Comparison of ENCODE assay signal across 8 cellular contexts in the genomic region with DNA sequence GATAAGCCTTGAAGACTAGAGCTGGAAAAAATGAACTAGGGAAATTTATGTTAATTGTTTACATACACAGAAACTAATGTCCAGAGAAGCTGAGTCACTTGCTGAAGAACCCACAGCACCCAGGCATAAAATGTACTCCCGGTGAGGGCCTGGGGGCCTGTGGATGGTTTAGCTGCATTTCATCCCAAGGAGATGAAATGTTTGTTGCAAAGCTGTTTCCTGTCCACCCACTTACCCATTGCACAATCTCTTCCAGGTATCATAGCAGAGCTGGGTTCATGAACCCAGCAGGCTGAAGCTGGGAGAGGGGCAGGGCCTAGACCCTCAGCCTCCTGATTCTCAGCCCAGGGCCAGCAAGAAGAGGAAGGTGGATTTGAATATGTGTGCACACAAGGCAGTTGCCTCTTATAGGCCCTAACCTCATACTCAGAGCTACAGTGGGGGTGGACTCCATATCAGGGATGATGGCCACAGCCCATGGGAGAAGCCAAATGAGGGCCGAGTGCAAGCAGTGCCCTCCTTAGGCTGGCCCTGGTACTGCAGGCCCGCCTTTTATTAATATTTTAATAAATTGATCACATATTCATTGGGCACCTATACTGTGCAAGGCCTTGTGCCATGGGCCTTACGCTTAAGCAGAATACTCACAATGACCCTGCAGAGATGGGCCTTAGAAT.
DNase-seq lines count a peak whose midpoint lies in the region; ATAC-seq and TF ChIP-seq lines count a peak whose summit lies in the region.

No MANE protein-coding gene starts in this region.

- ATAC-seq in lung (ENCODE audit: insufficient read depth, low FRiP score) (peak; percentile 45), HG03457 (IDR thresholded peaks at IDR 0.05; ENCODE audit: unreplicated experiment) (no peak), HG03442 (IDR thresholded peaks at IDR 0.05; ENCODE audit: unreplicated experiment) (no peak)

- no peak for TF ChIP-seq POLR2A in NB4 (IDR thresholded peaks at IDR 0.05; ENCODE audit: extremely low read depth, insufficient read length)

- H3K27me3 ChIP-seq in lung (ENCODE audit: control insufficient read depth, insufficient read depth): no peaks in the 10 kb centered on the region

- H3K4me1 ChIP-seq in lung (ENCODE audit: control insufficient read depth in 2 of 2, insufficient read depth in 2 of 2, low read length in 2 of 2): no peaks in the 10 kb centered on the region

- peaks cover 0 to 3% of the 10 kb centered on the region in 2 donors for H3K9me3 ChIP-seq in lung (ENCODE audit: control insufficient read depth in 2 of 2, insufficient read depth in 1 of 2, low read length in 1 of 2)

- no peak overlapping the region for H3K27ac ChIP-seq in lung (ENCODE audit: low read depth in 1 of 2, low read length in 1 of 2)

- peak; percentile 73 for TF ChIP-seq CTCF in NB4 (IDR thresholded peaks at IDR 0.05; ENCODE audit: low read depth, low read length)
- TF ChIP-seq CTCF in cardiac fibroblast (IDR thresholded peaks at IDR 0.05; ENCODE audit: low read depth, low read length): peak; percentile 92
- TF ChIP-seq CTCF in lung (IDR thresholded peaks at IDR 0.05; ENCODE audit: control extremely low read depth, extremely low read depth): peak; percentile 25

- 69 to 78% methylated on average over 4 of the region's 4 CpGs for WGBS in lung, 2 donors

- H3K4me3 ChIP-seq in NB4 (ENCODE audit: low read depth, low read length) (no peak overlapping the region), cardiac fibroblast (replicated peaks in 1 of 2; ENCODE audit: low read depth in 2 of 2, low read length in 2 of 2) (no peak overlapping the region), lung (no peak overlapping the region)

- peak; percentile 3 to 8 for DNase-seq in NOMO-1 (lab: John Stamatoyannopoulos, UW; ENCODE audit: unreplicated experiment in 2 of 2)
- DNase-seq in NOMO-1 treated with dmso at 0.1 percent for 144 hours (lab: John Stamatoyannopoulos, UW; ENCODE audit: unreplicated experiment): no peak
- DNase-seq in NB4 (ENCODE audit: low read depth): peak; percentile 53
- peak; percentile 68 to 89 for DNase-seq in cardiac fibroblast (ENCODE audit: low read depth in 2 of 2)
- DNase-seq in lung (ENCODE audit: low spot score): peak; percentile 32
- DNase-seq in cerebellar nuclear complex (lab: John Stamatoyannopoulos, UW): no peak

- no peaks in the 10 kb centered on the region for H3K36me3 ChIP-seq in lung (ENCODE audit: control insufficient read depth in 2 of 2, insufficient read depth in 2 of 2, low read length in 2 of 2)

Comparison
In these comparisons a context has a peak if more than half of its experiments do, and no peak if none do; other contexts are left out.
1. DNase-seq: peak in NOMO-1 (2 of 2), NB4 (single experiment), cardiac fibroblast (2 of 2) and lung (single experiment); none in NOMO-1 treated with dmso at 0.1 percent for 144 hours (single experiment) and cerebellar nuclear complex (0 of 2).
2. CTCF ChIP-seq: peak in every context shown above with its lines; median percentile 92 in cardiac fibroblast; 73 in NB4; 25 in lung.